Comparison of ENCODE assay signal across 14 cellular contexts in genomic region chr10:99964791-99965190, GRCh38. TPM values are rescaled to one million over a fixed set of nuclear protein-coding genes. Genes with fewer than 3 reads are reported as not detected.
DNase-seq lines count a peak whose midpoint lies in the region; ATAC-seq, FAIRE-seq and TF ChIP-seq lines count a peak whose summit lies in the region.
"Had no signal": no experiment of that assay in that cellular context is flagged by ENCODE, and none has a peak within 500 bp of the region (broad histone marks: within the 10 kb centered on the region; RNA-seq: fewer than 3 reads in every experiment).

No MANE protein-coding gene starts in this region.

- POLR2A ChIA-PET in PC-9 (lab: Charles Lee; ENCODE audit: unreplicated experiment) (no interaction called here), endothelial cell of umbilical vein (lab: Charles Lee) (interaction anchor here (0.7 to 2.9 kb wide), 4 partner anchors 42 to 119 kb away, joined by 3 to 19 read pairs (median 3); no protein-coding TSS in a partner anchor)

- BruUV-seq in PC-9 (replicated peaks; lab: Mats Ljungman, UMichigan) = no TSS peak
- BruUV-seq in endothelial cell of umbilical vein (replicated peaks; lab: Mats Ljungman, UMichigan) = no TSS peak

- H3K4me1 ChIP-seq in DND-41 (ENCODE audit: insufficient read depth, low read length) (no peaks in the 10 kb centered on the region), PC-9 (replicated peaks; ENCODE audit: insufficient read depth) (peaks cover 35% of the 10 kb centered on the region), endothelial cell of umbilical vein (ENCODE audit: control insufficient read depth, extremely low read depth, insufficient read depth, low read length) (peaks cover 69% of the 10 kb centered on the region), parathyroid adenoma (peaks cover 30% of the 10 kb centered on the region)

- no peak for FAIRE-seq in endothelial cell of umbilical vein (lab: Jason Lieb, UNC)
- FAIRE-seq: colon had no signal

- ATAC-seq in DND-41 (ENCODE audit: insufficient read depth, low read depth) (no peak), GM18502 (IDR thresholded peaks at IDR 0.05; ENCODE audit: poor library complexity, unreplicated experiment) (no peak)

- H4K20me1 ChIP-seq in DND-41 (ENCODE audit: insufficient read depth, low read length) = no peaks in the 10 kb centered on the region
- H4K20me1 ChIP-seq in PC-9 (ENCODE audit: insufficient read depth) = no peaks in the 10 kb centered on the region
- no peaks in the 10 kb centered on the region for H4K20me1 ChIP-seq in endothelial cell of umbilical vein (replicated peaks; ENCODE audit: control insufficient read depth, extremely low read depth, insufficient read depth, low read length)

- intact Hi-C loops in PC-9 (cut with micrococcal nuclease; ENCODE audit: unreplicated experiment) (loop anchor here (5.0 kb wide), 3 partner anchors 42 to 57 kb away; partner anchors contain the start of gene DNMBP), endothelial cell of umbilical vein (cut with micrococcal nuclease) (loop anchor here (1.0 to 2.0 kb wide), 2 partner anchors 110 to 118 kb away; no protein-coding TSS in a partner anchor)

- H3K9me1 ChIP-seq in endothelial cell of umbilical vein (replicated peaks; ENCODE audit: control insufficient read depth, extremely low read depth, insufficient read depth, low read length) = no peaks in the 10 kb centered on the region

- TF ChIP-seq CTCF in DND-41 (IDR thresholded peaks at IDR 0.05; ENCODE audit: borderline replicate concordance, extremely low read depth, low read length, poor library complexity, severe bottlenecking) (peak; percentile 7), PC-9 (conservative IDR thresholded peaks at IDR 0.05) (no peak), endothelial cell of umbilical vein (IDR thresholded peaks at IDR 0.05; ENCODE audit: extremely low read depth in 1 of 2, insufficient read depth in 1 of 2, low read depth in 1 of 2, low read length in 2 of 2) (no peak), parathyroid adenoma (IDR thresholded peaks at IDR 0.05) (peak; percentile 35)

- H3K79me2 ChIP-seq in DND-41 (ENCODE audit: insufficient read depth, low read length) (no peaks in the 10 kb centered on the region), PC-9 (ENCODE audit: low read depth) (peaks cover 10% of the 10 kb centered on the region; the same call in 1 of the 2 replicates), endothelial cell of umbilical vein (ENCODE audit: control insufficient read depth, insufficient read depth, low read length) (peaks cover 53% of the 10 kb centered on the region), parathyroid adenoma (peaks cover 5% of the 10 kb centered on the region)

- H3K4me2 ChIP-seq in DND-41 (ENCODE audit: insufficient read depth, low read length) (no peak overlapping the region), PC-9 (0 out of 2 replicates have a peak overlapping the region, but pooled peaks have one; percentile 62), endothelial cell of umbilical vein (ENCODE audit: insufficient read depth, low read length) (no peak overlapping the region), parathyroid adenoma (ENCODE audit: low read length) (no peak overlapping the region)

- no peak for DNase-seq in DND-41
- no peak for DNase-seq in PC-9
- DNase-seq in endothelial cell of umbilical vein (ENCODE audit: low read depth, low spot score) = peak; percentile 74
- no peak for DNase-seq in DMS 273 treated with DMSO at 0.1 percent for 48 hours (lab: John Stamatoyannopoulos, UW)
- no peak for DNase-seq in pons (ENCODE audit: low spot score)
- DNase-seq in stimulated activated naive CD4-positive, alpha-beta T cell treated with Interleukin-2 at 50 U/mL for 16 hours (lab: John Stamatoyannopoulos, UW) = no peak
- DNase-seq: activated naive CD4-positive, alpha-beta T cell treated with anti-CD3 and anti-CD28 coated beads, Interleukin-2, amount 10 ng/mL, durations not matched to agents 7 days and 5 days; immature natural killer cell; NCI-H1105; NCI-H446 treated with DMSO at 0.1 percent for 48 hours; retina had no signal

- no peaks in the 10 kb centered on the region; the same call in 1 of the 2 replicates for H3K36me3 ChIP-seq in DND-41 (ENCODE audit: insufficient read depth, low read length)
- peaks cover 7% of the 10 kb centered on the region; the same call in 1 of the 2 replicates for H3K36me3 ChIP-seq in PC-9 (ENCODE audit: low read depth)
- peaks cover 3 to 11% of the 10 kb centered on the region in 2 experiments for H3K36me3 ChIP-seq in endothelial cell of umbilical vein (ENCODE audit: control insufficient read depth in 2 of 2, extremely low read depth in 1 of 2, insufficient read depth in 2 of 2, low read length in 2 of 2)
- no peaks in the 10 kb centered on the region for H3K36me3 ChIP-seq in parathyroid adenoma (ENCODE audit: control insufficient read depth, insufficient read depth, low read length)

- H3K27me3 ChIP-seq in DND-41 (ENCODE audit: insufficient read depth, low read length, poor library complexity) (no peaks in the 10 kb centered on the region), PC-9 (ENCODE audit: insufficient read depth, low read depth) (no peaks in the 10 kb centered on the region), endothelial cell of umbilical vein (ENCODE audit: control insufficient read depth in 2 of 2, insufficient read depth in 2 of 2, low read length in 2 of 2) (no peaks in the 10 kb centered on the region), parathyroid adenoma (ENCODE audit: control insufficient read depth, insufficient read depth, low read length) (no peaks in the 10 kb centered on the region)

- dilution Hi-C loops in endothelial cell of umbilical vein (cut with MboI; ENCODE audit: extremely low pct_ligation_motif_present, low sequenced_read_pairs) = no loop called here

- H3K27ac ChIP-seq in DND-41 (ENCODE audit: low read length) (no peak overlapping the region), PC-9 (peak overlapping the region; percentile 81), endothelial cell of umbilical vein (ENCODE audit: insufficient read depth, low read depth, low read length) (peak overlapping the region; percentile 96), parathyroid adenoma (peak overlapping the region; percentile 93)

- peaks cover 24% of the 10 kb centered on the region for H3F3A ChIP-seq in PC-9 (ENCODE audit: insufficient read depth, low read depth)

- H2AFZ ChIP-seq in DND-41 (ENCODE audit: low read depth, low read length) (no peak overlapping the region), PC-9 (no peak overlapping the region), endothelial cell of umbilical vein (ENCODE audit: low read depth, low read length) (no peak overlapping the region), parathyroid adenoma (no peak overlapping the region)

- H3K9me3 ChIP-seq in DND-41 (ENCODE audit: insufficient read depth, low read length, severe bottlenecking) (no peaks in the 10 kb centered on the region), PC-9 (ENCODE audit: insufficient read depth, low read depth) (no peaks in the 10 kb centered on the region), endothelial cell of umbilical vein (replicated peaks; ENCODE audit: control insufficient read depth, insufficient read depth, low read length) (no peaks in the 10 kb centered on the region), parathyroid adenoma (ENCODE audit: control insufficient read depth, low read length) (no peaks in the 10 kb centered on the region)

- H3K9me2 ChIP-seq in PC-9 (ENCODE audit: insufficient read depth) = no peaks in the 10 kb centered on the region

- H3K4me3 ChIP-seq in DND-41 (ENCODE audit: low read depth in 1 of 2, low read length in 2 of 2) (no peak overlapping the region), PC-9 (no peak overlapping the region), endothelial cell of umbilical vein (replicated peaks in 1 of 3; ENCODE audit: insufficient read depth in 1 of 3, low read depth in 1 of 3, low read length in 3 of 3) (no peak overlapping the region), parathyroid adenoma (ENCODE audit: low read depth, low read length) (no peak overlapping the region)

- CTCF ChIA-PET in PC-9 (lab: Charles Lee) (no interaction called here), endothelial cell of umbilical vein (lab: Charles Lee) (interaction anchor here (0.7 to 3.4 kb wide), 25 partner anchors 10 to 119 kb away, joined by 3 to 53 read pairs (median 5); partner anchors contain the start of gene DNMBP)

- no peak for TF ChIP-seq POLR2A in endothelial cell of umbilical vein (IDR thresholded peaks at IDR 0.05; ENCODE audit: low read depth, low read length)

- H3K9ac ChIP-seq in DND-41 (ENCODE audit: low read depth, low read length) (no peak overlapping the region), endothelial cell of umbilical vein (replicated peaks; ENCODE audit: extremely low read depth, insufficient read depth, low read length) (peak overlapping the region; percentile 79), parathyroid adenoma (no peak overlapping the region)

TF ChIP-seq in endothelial cell of umbilical vein, 7 proteins besides CTCF, POLR2A, EP300 and RAD21:
- no peak for TF ChIP-seq MYC (IDR thresholded peaks at IDR 0.05; ENCODE audit: low read depth, low read length)

RNA-seq across cellular contexts. Expression of gene DNMBP, which starts 45.0 kb away (rescaled TPM):
- total RNA-seq in PC-9 (2021) = 11.8 and 14.9 TPM in 2 replicates
- 53.4 and 56.1 TPM in 2 replicates for total RNA-seq in endothelial cell of umbilical vein
- 28.0 and 32.0 TPM in 2 replicates for polyA plus RNA-seq in endothelial cell of umbilical vein
- polyA plus RNA-seq in endothelial cell of umbilical vein (2011; cell fraction: cytosol; rRNA removed) = 38.1 and 46.2 TPM in 2 replicates
- polyA plus RNA-seq in endothelial cell of umbilical vein (2011; cell fraction: nucleus; rRNA removed) = 99.9 and 110 TPM in 2 replicates
- polyA plus RNA-seq in endothelial cell of umbilical vein (2012) = 32.2 and 38.9 TPM in 2 replicates
- polyA minus RNA-seq in endothelial cell of umbilical vein = 45.9 and 49.5 TPM in 2 replicates
- polyA minus RNA-seq in endothelial cell of umbilical vein (2011; cell fraction: cytosol; rRNA and poly(A)+ RNA removed) = 5.4 TPM
- 72.5 and 97.0 TPM in 2 replicates for polyA minus RNA-seq in endothelial cell of umbilical vein (2011; cell fraction: nucleus; rRNA and poly(A)+ RNA removed)

Comparison
In these comparisons a context has a peak if more than half of its experiments do, and no peak if none do; other contexts are left out.
1. CTCF ChIP-seq: peak in DND-41 (single experiment) and parathyroid adenoma (single experiment); none in PC-9 (single experiment) and endothelial cell of umbilical vein (0 of 2).